In genomic region chr3:4512895-4513616, GRCh38 we compare ENCODE assay signal across 2 cellular contexts.
A peak's percentile ranks its signal among the peaks of the same experiment; 100 is the strongest.
TF ChIP-seq lines count a peak whose summit lies in the region.

No MANE protein-coding gene starts in this region.

TF ChIP-seq in K562, 482 proteins besides CTCF, POLR2A, EP300 and RAD21 (continues in another document):
- peak; percentile 76 for TF ChIP-seq GABPA (tag; conservative IDR thresholded peaks at IDR 0.05; ENCODE audit: low read depth)
- peak; percentile 81 for TF ChIP-seq PKNOX1 (IDR thresholded peaks at IDR 0.05)
- TF ChIP-seq RBM17 (IDR thresholded peaks at IDR 0.05; ENCODE audit: borderline replicate concordance, low read depth, low read length), result no peak
- TF ChIP-seq CREM (IDR thresholded peaks at IDR 0.05; ENCODE audit: low read depth), result 0 out of 2 replicates have a peak, but pooled peaks have one; percentile 7
- TF ChIP-seq NFE2L1 (tag; IDR thresholded peaks at IDR 0.05; ENCODE audit: borderline replicate concordance, low read depth), result no peak
- TF ChIP-seq MIER1 (IDR thresholded peaks at IDR 0.05; ENCODE audit: low read depth), result no peak
- TF ChIP-seq SREBF1 (IDR thresholded peaks at IDR 0.05; ENCODE audit: borderline replicate concordance, low read depth, low read length), result no peak
- TF ChIP-seq NCOA4 (IDR thresholded peaks at IDR 0.05; ENCODE audit: partially characterized antibody), result no peak
- peak in 1 of 2 experiments; percentile 90; a peak in 2 of 4 replicates for TF ChIP-seq RCOR1 (IDR thresholded peaks at IDR 0.05; ENCODE audit: borderline replicate concordance in 1 of 2, low read depth in 2 of 2, low read length in 2 of 2)
- TF ChIP-seq MBD1 (CRISPR knock-in tag; IDR thresholded peaks at IDR 0.05), result no peak
- no peak for TF ChIP-seq ATF7 (IDR thresholded peaks at IDR 0.05)
- TF ChIP-seq ZBTB7A (IDR thresholded peaks at IDR 0.05; ENCODE audit: borderline replicate concordance, control insufficient read depth, low read depth, low read length), result peak; percentile 21; the same call in 1 of the 2 replicates
- 0 out of 2 replicates have a peak, but pooled peaks have one; percentile 33 for TF ChIP-seq ELF2 (CRISPR knock-in tag; IDR thresholded peaks at IDR 0.05)
- peak; percentile 65 for TF ChIP-seq NFIC (IDR thresholded peaks at IDR 0.05)
- TF ChIP-seq MTA1 (IDR thresholded peaks at IDR 0.05; ENCODE audit: borderline replicate concordance), result 0 out of 2 replicates have a peak, but pooled peaks have one; percentile 21
- TF ChIP-seq ZBTB12 (CRISPR knock-in tag; IDR thresholded peaks at IDR 0.05), result no peak
- TF ChIP-seq KDM1A (IDR thresholded peaks at IDR 0.05), result no peak
- TF ChIP-seq GATA2 (CRISPR knock-in tag; IDR thresholded peaks at IDR 0.05), result peak; percentile 52; the same call in 1 of the 2 replicates
- no peak for TF ChIP-seq ZNF436 (CRISPR knock-in tag; IDR thresholded peaks at IDR 0.05)
- TF ChIP-seq FOXJ2 (tag; IDR thresholded peaks at IDR 0.05), result 0 out of 2 replicates have a peak, but pooled peaks have one; percentile 20
- no peak for TF ChIP-seq MCM7 (IDR thresholded peaks at IDR 0.05)
- peak in 1 of 2 experiments; percentile 35; a peak in 2 of 4 replicates for TF ChIP-seq FOXA3 (CRISPR knock-in tag; conservative IDR thresholded peaks at IDR 0.05 in 1 of 2, IDR thresholded peaks at IDR 0.05 in 1 of 2)

TF ChIP-seq in HepG2, 621 proteins besides CTCF, POLR2A, EP300 and RAD21 (continues in another document):
- TF ChIP-seq ZSCAN29 (CRISPR knock-in tag; conservative IDR thresholded peaks at IDR 0.05) (no peak), FOXP4 (CRISPR knock-in tag; IDR thresholded peaks at IDR 0.05) (peak; percentile 54; the same call in 1 of the 2 replicates), GABPA (IDR thresholded peaks at IDR 0.05; ENCODE audit: low read depth, low read length) (no peak), GABPA (CRISPR knock-in tag; IDR thresholded peaks at IDR 0.05; ENCODE audit: low read depth) (peak; percentile 79), ZMYM3 (CRISPR knock-in tag; IDR thresholded peaks at IDR 0.05) (0 out of 2 replicates have a peak, but pooled peaks have one; percentile 18), SOX13 (IDR thresholded peaks at IDR 0.05) (no peak), SOX13 (CRISPR knock-in tag; conservative IDR thresholded peaks at IDR 0.05 in 1 of 2, IDR thresholded peaks at IDR 0.05 in 1 of 2) (peak in 1 of 2 experiments; percentile 45; a peak in 1 of 4 replicates), PRMT3 (CRISPR knock-in tag; IDR thresholded peaks at IDR 0.05; ENCODE audit: borderline replicate concordance, low read depth) (no peak), TFDP1 (CRISPR knock-in tag; IDR thresholded peaks at IDR 0.05; ENCODE audit: borderline replicate concordance) (peak; percentile 23; the same call in 1 of the 2 replicates), ZNF781 (CRISPR knock-in tag; IDR thresholded peaks at IDR 0.05; ENCODE audit: borderline replicate concordance, not compliant biosample characterization) (no peak), ZNF501 (CRISPR knock-in tag; IDR thresholded peaks at IDR 0.05) (no peak), TCF7 (IDR thresholded peaks at IDR 0.05; ENCODE audit: low read depth) (peak; percentile 69), ZKSCAN5 (CRISPR knock-in tag; IDR thresholded peaks at IDR 0.05) (no peak), NCOA5 (CRISPR knock-in tag; IDR thresholded peaks at IDR 0.05) (no peak), CHD4 (IDR thresholded peaks at IDR 0.05; ENCODE audit: borderline replicate concordance, low read length) (no peak), ZNF567 (CRISPR knock-in tag; IDR thresholded peaks at IDR 0.05; ENCODE audit: borderline replicate concordance) (no peak), HNF1B (CRISPR knock-in tag; IDR thresholded peaks at IDR 0.05) (0 out of 2 replicates have a peak, but pooled peaks have one; percentile 18), ZNF609 (CRISPR knock-in tag; IDR thresholded peaks at IDR 0.05; ENCODE audit: borderline replicate concordance) (peak; percentile 45; the same call in 1 of the 2 replicates), PITX1 (CRISPR knock-in tag; IDR thresholded peaks at IDR 0.05) (peak; percentile 34; the same call in 1 of the 2 replicates), ARID5B (CRISPR knock-in tag; IDR thresholded peaks at IDR 0.05) (peak; percentile 55; the same call in 1 of the 2 replicates), ZBTB14 (CRISPR knock-in tag; IDR thresholded peaks at IDR 0.05) (no peak), ZNF883 (CRISPR knock-in tag; IDR thresholded peaks at IDR 0.05; ENCODE audit: not compliant biosample characterization) (no peak), ZBTB49 (CRISPR knock-in tag; IDR thresholded peaks at IDR 0.05; ENCODE audit: borderline replicate concordance) (no peak), TSC22D2 (CRISPR knock-in tag; IDR thresholded peaks at IDR 0.05; ENCODE audit: borderline replicate concordance) (no peak), ZNF317 (CRISPR knock-in tag; IDR thresholded peaks at IDR 0.05) (peak; percentile 68; the same call in 1 of the 2 replicates), CREM (IDR thresholded peaks at IDR 0.05) (peak; percentile 30; the same call in 1 of the 2 replicates), CREM (CRISPR knock-in tag; IDR thresholded peaks at IDR 0.05) (no peak), HOXD1 (CRISPR knock-in tag; IDR thresholded peaks at IDR 0.05) (no peak)
